Comparison of ENCODE assay signal across 8 cellular contexts in the genomic region with DNA sequence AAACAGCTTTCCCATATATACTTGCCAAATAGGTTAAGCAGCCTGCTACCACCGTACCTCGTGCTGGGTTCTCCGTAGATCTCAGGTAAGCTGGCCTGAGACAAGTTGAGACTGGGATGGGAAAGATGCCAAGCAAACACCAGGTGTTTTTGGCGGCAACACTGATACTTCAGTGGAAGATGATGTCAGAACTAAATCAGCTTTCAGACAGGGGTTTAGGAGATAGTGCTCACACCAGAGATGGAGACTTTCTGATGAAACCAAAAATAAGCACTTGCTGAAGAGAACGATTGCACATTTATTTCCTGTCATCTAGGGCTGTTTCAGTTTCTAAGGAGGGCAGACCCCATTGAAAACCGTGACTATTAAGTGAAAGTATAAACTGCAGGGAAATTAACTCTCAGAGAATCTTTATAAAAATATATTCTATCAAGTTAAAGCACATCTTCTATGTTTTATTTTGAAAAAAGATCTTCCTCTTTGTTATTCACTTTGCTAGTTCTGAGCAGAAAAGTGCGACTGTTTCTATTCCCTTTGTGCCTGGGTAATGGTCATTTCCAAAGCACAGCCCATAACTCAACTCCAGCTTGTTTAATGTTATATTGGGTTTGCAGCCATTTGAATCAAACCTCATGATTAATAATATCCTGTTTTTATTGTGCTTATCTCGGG.
DNase-seq lines count a peak whose midpoint lies in the region; ATAC-seq, FAIRE-seq and TF ChIP-seq lines count a peak whose summit lies in the region.

No MANE protein-coding gene starts in this region.

- H3K27ac Mint-ChIP-seq in immature natural killer cell, result peak overlapping the region; percentile 71 to 93 (median 86)

- TF ChIP-seq POLR2A in HepG2 (IDR thresholded peaks at IDR 0.05; ENCODE audit: insufficient read depth in 1 of 2, low read depth in 2 of 2, low read length in 2 of 2) (no peak), sigmoid colon (IDR thresholded peaks at IDR 0.05) (no peak)

- H3K4me3 ChIP-seq in liver (ENCODE audit: low read depth in 1 of 3, low read length in 3 of 3), result no peak overlapping the region
- H3K4me3 ChIP-seq in HepG2 (replicated peaks in 1 of 3; ENCODE audit: insufficient read depth in 1 of 3, low read depth in 2 of 3, low read length in 3 of 3), result no peak overlapping the region
- H3K4me3 ChIP-seq in sigmoid colon, result no peak overlapping the region
- H3K4me3 ChIP-seq in foreskin fibroblast (ENCODE audit: low read depth in 1 of 2, low read length in 2 of 2), result no peak overlapping the region

- H3K9ac ChIP-seq in liver (ENCODE audit: low read depth in 1 of 2, low read length in 2 of 2) (no peak overlapping the region), HepG2 (ENCODE audit: insufficient read depth, low read depth, low read length) (no peak overlapping the region)

- DNase-seq in HepG2 (ENCODE audit: low spot score) (no peak), NCI-H2171 treated with DMSO at 0.1 percent for 48 hours (lab: John Stamatoyannopoulos, UW) (peak; percentile 65), immature natural killer cell (peak; percentile 19 to 32 (median 27)), HCEC 1CT (no peak), sigmoid colon (no peak), foreskin fibroblast (no peak)

- FAIRE-seq in HepG2 (lab: Jason Lieb, UNC), result no peak

- WGBS in liver, result 40% methylated on average over 8 of the region's 8 CpGs
- 49% methylated on average over 8 of the region's 8 CpGs for WGBS in HepG2 (ENCODE audit: low lambda C conversion rate)
- WGBS in sigmoid colon, 2 donors, result 30 to 57% methylated on average over 8 of the region's 8 CpGs

- TF ChIP-seq CTCF in liver (IDR thresholded peaks at IDR 0.05; ENCODE audit: low read depth, low read length, missing input control) (no peak), HepG2 (CRISPR knock-in tag; IDR thresholded peaks at IDR 0.05) (no peak), sigmoid colon (IDR thresholded peaks at IDR 0.05) (no peak), foreskin fibroblast (IDR thresholded peaks at IDR 0.05; ENCODE audit: low read depth, low read length) (no peak)

- H3K27me3 ChIP-seq in liver (ENCODE audit: control insufficient read depth in 4 of 4, insufficient read depth in 4 of 4, low read length in 3 of 4) (no peaks in the 10 kb centered on the region), HepG2 (ENCODE audit: control insufficient read depth in 1 of 2, insufficient read depth in 2 of 2, low read length in 2 of 2) (no peaks in the 10 kb centered on the region; a peak in 1 of 5 replicates), sigmoid colon (no peaks in the 10 kb centered on the region)

- H3K36me3 Mint-ChIP-seq in immature natural killer cell, result no peaks in the 10 kb centered on the region

- peaks cover 0 to 3% (median 2%) of the 10 kb centered on the region in 3 donors for H3K27me3 Mint-ChIP-seq in immature natural killer cell (ENCODE audit: low read depth in 3 of 3)

- H3K9me3 Mint-ChIP-seq in immature natural killer cell, result no peaks in the 10 kb centered on the region

- H3K4me2 ChIP-seq in HepG2 (ENCODE audit: low read depth, low read length), result no peak overlapping the region; the same call in 1 of the 2 replicates

- no TSS peak for BruUV-seq in HepG2 (replicated peaks; lab: Mats Ljungman, UMichigan)

- H3K36me3 ChIP-seq in liver (ENCODE audit: control insufficient read depth in 4 of 4, insufficient read depth in 3 of 4, low read depth in 1 of 4, low read length in 3 of 4) (peaks cover 0 to 15% (median 10%) of the 10 kb centered on the region in 4 donors), HepG2 (replicated peaks in 1 of 2; ENCODE audit: control insufficient read depth in 1 of 2, insufficient read depth in 2 of 2, low read length in 2 of 2) (no peaks in the 10 kb centered on the region), sigmoid colon (peaks cover 0 to 55% (median 3%) of the 10 kb centered on the region in 4 donors)

- peak in 1 of 2 donors; percentile 35 for TF ChIP-seq RAD21 in liver (IDR thresholded peaks at IDR 0.05)
- no peak for TF ChIP-seq RAD21 in HepG2 (CRISPR knock-in tag; IDR thresholded peaks at IDR 0.05)

- H3K4me1 ChIP-seq in liver (ENCODE audit: control insufficient read depth in 4 of 4, insufficient read depth in 4 of 4, low read length in 3 of 4) (peaks cover 0 to 6% (median 2%) of the 10 kb centered on the region in 4 donors), HepG2 (ENCODE audit: insufficient read depth, low read length) (no peaks in the 10 kb centered on the region), sigmoid colon (no peaks in the 10 kb centered on the region)

- H4K20me1 ChIP-seq in HepG2 (ENCODE audit: insufficient read depth, low read length), result no peaks in the 10 kb centered on the region

- POLR2A ChIA-PET in HepG2 (lab: Yijun Ruan, JAX), result no interaction called here

- peaks cover 7 to 15% of the 10 kb centered on the region in 2 donors for H3K4me1 Mint-ChIP-seq in immature natural killer cell

- no peaks in the 10 kb centered on the region for H3K79me2 ChIP-seq in HepG2 (ENCODE audit: insufficient read depth, low read length)

- CTCF ChIA-PET in HepG2 (lab: Yijun Ruan, JAX; ENCODE audit: low intra/inter-chr PET ratio, low total read pairs), result no interaction called here

- H3K4me3 Mint-ChIP-seq in immature natural killer cell, result peak overlapping the region; percentile 85 to 94 (median 88)

- H2AFZ ChIP-seq in HepG2 (ENCODE audit: low read length), result no peak overlapping the region

- intact Hi-C loops in HepG2 (cut with micrococcal nuclease; ENCODE audit: unreplicated experiment), result no loop called here
- intact Hi-C loops in sigmoid colon (cut with DNase I), result no loop called here

- H3K9me3 ChIP-seq in liver (ENCODE audit: control insufficient read depth in 4 of 4, low read length in 3 of 4) (no peaks in the 10 kb centered on the region), HepG2 (ENCODE audit: low read length) (no peaks in the 10 kb centered on the region), sigmoid colon (no peaks in the 10 kb centered on the region)

- H3K27ac ChIP-seq in liver (ENCODE audit: low read depth in 1 of 2, low read length in 2 of 2) (no peak overlapping the region), HepG2 (ENCODE audit: extremely low read length, insufficient read depth, low read length) (no peak overlapping the region), sigmoid colon (no peak overlapping the region)

- ATAC-seq in HepG2 (no peak), HG02973 (IDR thresholded peaks at IDR 0.05; ENCODE audit: unreplicated experiment) (peak; percentile 100)

- in situ Hi-C loops in HepG2 (cut with HindIII; ENCODE audit: extremely low pct_ligation_motif_present, low pct_unique_long_range_greater_than_20kb), result loop anchor here (25.0 kb wide), 1 partner anchor 849 kb away; no protein-coding TSS in a partner anchor

- TF ChIP-seq EP300 in HepG2 (IDR thresholded peaks at IDR 0.05; ENCODE audit: low read depth in 2 of 2, low read length in 2 of 2) (no peak), HepG2 (CRISPR knock-in tag; IDR thresholded peaks at IDR 0.05; ENCODE audit: borderline replicate concordance) (no peak), sigmoid colon (IDR thresholded peaks at IDR 0.05) (no peak)

TF ChIP-seq in liver, 16 proteins besides CTCF, POLR2A, EP300 and RAD21 (continues in another document):
- peak; percentile 32 for TF ChIP-seq YY1 (IDR thresholded peaks at IDR 0.05)
- TF ChIP-seq RXRA (IDR thresholded peaks at IDR 0.05), result no peak
- TF ChIP-seq, protein P1, sequence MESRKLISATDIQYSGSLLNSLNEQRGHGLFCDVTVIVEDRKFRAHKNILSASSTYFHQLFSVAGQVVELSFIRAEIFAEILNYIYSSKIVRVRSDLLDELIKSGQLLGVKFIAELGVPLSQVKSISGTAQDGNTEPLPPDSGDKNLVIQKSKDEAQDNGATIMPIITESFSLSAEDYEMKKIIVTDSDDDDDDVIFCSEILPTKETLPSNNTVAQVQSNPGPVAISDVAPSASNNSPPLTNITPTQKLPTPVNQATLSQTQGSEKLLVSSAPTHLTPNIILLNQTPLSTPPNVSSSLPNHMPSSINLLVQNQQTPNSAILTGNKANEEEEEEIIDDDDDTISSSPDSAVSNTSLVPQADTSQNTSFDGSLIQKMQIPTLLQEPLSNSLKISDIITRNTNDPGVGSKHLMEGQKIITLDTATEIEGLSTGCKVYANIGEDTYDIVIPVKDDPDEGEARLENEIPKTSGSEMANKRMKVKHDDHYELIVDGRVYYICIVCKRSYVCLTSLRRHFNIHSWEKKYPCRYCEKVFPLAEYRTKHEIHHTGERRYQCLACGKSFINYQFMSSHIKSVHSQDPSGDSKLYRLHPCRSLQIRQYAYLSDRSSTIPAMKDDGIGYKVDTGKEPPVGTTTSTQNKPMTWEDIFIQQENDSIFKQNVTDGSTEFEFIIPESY (IDR thresholded peaks at IDR 0.05), result no peak
- TF ChIP-seq, protein P2, sequence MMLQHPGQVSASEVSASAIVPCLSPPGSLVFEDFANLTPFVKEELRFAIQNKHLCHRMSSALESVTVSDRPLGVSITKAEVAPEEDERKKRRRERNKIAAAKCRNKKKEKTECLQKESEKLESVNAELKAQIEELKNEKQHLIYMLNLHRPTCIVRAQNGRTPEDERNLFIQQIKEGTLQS (IDR thresholded peaks at IDR 0.05), result peak; percentile 62
- TF ChIP-seq HNF4A (conservative IDR thresholded peaks at IDR 0.05), result peak in 1 of 2 donors; percentile 21
- TF ChIP-seq NR2F2 (IDR thresholded peaks at IDR 0.05), result no peak

TF ChIP-seq in HepG2, 621 proteins besides CTCF, POLR2A, EP300 and RAD21 (continues in another document):
- TF ChIP-seq ZNF589 (CRISPR knock-in tag; conservative IDR thresholded peaks at IDR 0.05), result no peak

Comparison
In these comparisons a context has a peak if more than half of its experiments do, and no peak if none do; other contexts are left out.
1. DNase-seq: peak in NCI-H2171 treated with DMSO at 0.1 percent for 48 hours (single experiment) and immature natural killer cell (3 of 3); none in HepG2 (single experiment), HCEC 1CT (single experiment), sigmoid colon (single experiment) and foreskin fibroblast (0 of 2).